13 cellular contexts compared by ENCODE assay signal in the genomic region with DNA sequence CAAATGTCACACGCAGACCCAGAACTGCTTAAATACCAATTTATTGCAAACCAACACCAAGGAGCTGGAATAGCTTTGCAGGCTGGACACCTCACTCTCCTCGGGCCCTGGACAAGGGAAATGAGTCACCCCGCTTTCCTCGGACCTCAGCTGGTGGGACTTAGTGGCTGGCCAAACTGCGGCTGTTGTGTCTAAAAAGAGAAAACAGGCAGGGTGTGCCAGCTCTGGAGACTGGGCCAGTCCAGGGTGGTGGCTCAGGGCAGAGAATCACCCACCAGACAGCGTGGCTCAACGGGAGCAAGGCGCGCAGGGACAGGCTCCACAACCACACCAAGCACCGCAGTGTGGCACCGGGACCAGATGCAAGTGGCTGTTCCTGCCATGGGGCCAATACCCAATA. TPM values are rescaled to one million over a fixed set of nuclear protein-coding genes. Genes with fewer than 3 reads are reported as not detected.
DNase-seq lines count a peak whose midpoint lies in the region; ATAC-seq and TF ChIP-seq lines count a peak whose summit lies in the region.
"Had no signal": no experiment of that assay in that cellular context is flagged by ENCODE, and none has a peak within 500 bp of the region (broad histone marks: within the 10 kb centered on the region; RNA-seq: fewer than 3 reads in every experiment).

No MANE protein-coding gene starts in this region.

- H3K36me3 ChIP-seq in H7 (replicated peaks; ENCODE audit: control insufficient read depth, insufficient read depth, low read length): peaks cover 7% of the 10 kb centered on the region
- peaks cover 2 to 12% of the 10 kb centered on the region in 2 donors for H3K36me3 ChIP-seq in ascending aorta
- H3K36me3 ChIP-seq in hepatocyte (replicated peaks; ENCODE audit: insufficient read depth, low read depth): no peaks in the 10 kb centered on the region

- peaks cover 60% of the 10 kb centered on the region for H3K36me3 Mint-ChIP-seq in stimulated activated effector memory CD8-positive, alpha-beta T cell treated with anti-CD3 and anti-CD28 coated beads, Interleukin-12 subunit alpha, Interleukin-12 subunit beta, amount 100 ng/mL, for 72 hours

- H3K9me3 ChIP-seq in ascending aorta (no peaks in the 10 kb centered on the region), hepatocyte (ENCODE audit: low read depth) (no peaks in the 10 kb centered on the region)

- H3K27me3 ChIP-seq in H7 (ENCODE audit: control insufficient read depth, insufficient read depth, low read length) (no peaks in the 10 kb centered on the region), ascending aorta (no peaks in the 10 kb centered on the region), hepatocyte (no peaks in the 10 kb centered on the region)

- no peak overlapping the region for H3K4me3 Mint-ChIP-seq in stimulated activated effector memory CD8-positive, alpha-beta T cell treated with anti-CD3 and anti-CD28 coated beads, Interleukin-12 subunit alpha, Interleukin-12 subunit beta, amount 100 ng/mL, for 72 hours

- no peaks in the 10 kb centered on the region for H3K9me2 ChIP-seq in hepatocyte (replicated peaks; ENCODE audit: insufficient read depth)

- 95% methylated on average over 11 of the region's 11 CpGs for WGBS in hepatocyte (ENCODE audit: low lambda C conversion rate, missing lambda C conversion rate)

- no peak overlapping the region for H3K4me2 ChIP-seq in hepatocyte
- H3K4me2 ChIP-seq: KMS-11 had no signal

- intact Hi-C loops in ascending aorta (cut with DNase I) (loop anchor here (2.0 to 5.0 kb wide), 2 partner anchors 94 to 123 kb away; no protein-coding TSS in a partner anchor), cardiac septum (cut with DNase I) (no loop called here)

- peak; percentile 7 for DNase-seq in H7
- DNase-seq in ascending aorta (ENCODE audit: low spot score in 2 of 2): peak; percentile 63 to 81
- peak; percentile 66 for DNase-seq in cardiac septum (ENCODE audit: low spot score)
- DNase-seq in stimulated activated effector memory CD8-positive, alpha-beta T cell treated with anti-CD3 and anti-CD28 coated beads, Interleukin-12 subunit alpha, Interleukin-12 subunit beta, amount 100 ng/mL, for 72 hours (ENCODE audit: low spot score in 2 of 2): peak in 1 of 2 donors; percentile 40
- no peak for DNase-seq in KBM-7
- DNase-seq in hepatocyte (ENCODE audit: low spot score): no peak
- DNase-seq: NCI-H774; small intestine; stimulated activated naive CD4-positive, alpha-beta T cell treated with Interleukin-2 at 50 U/mL for 16 hours; T1000 had no signal

- in situ Hi-C loops in KBM-7 (cut with MboI; ENCODE audit: low pct_unique_long_range_greater_than_20kb, low sequenced_read_pairs): no loop called here

- no peak for ATAC-seq in stimulated activated effector memory CD8-positive, alpha-beta T cell treated with anti-CD3 and anti-CD28 coated beads, Interleukin-12 subunit alpha, Interleukin-12 subunit beta, amount 100 ng/mL, for 72 hours
- ATAC-seq in GM19467 (IDR thresholded peaks at IDR 0.05; ENCODE audit: unreplicated experiment): no peak
- no peak for ATAC-seq in GM18498 (IDR thresholded peaks at IDR 0.05; ENCODE audit: unreplicated experiment)

- no peaks in the 10 kb centered on the region for H4K20me1 ChIP-seq in hepatocyte (ENCODE audit: insufficient read depth, poor library complexity, severe bottlenecking)

- no peak overlapping the region for H3K4me3 ChIP-seq in H7 (ENCODE audit: insufficient read depth, low read depth, low read length)
- H3K4me3 ChIP-seq in ascending aorta: no peak overlapping the region
- H3K4me3 ChIP-seq in hepatocyte: no peak overlapping the region

- H3K4me1 Mint-ChIP-seq in stimulated activated effector memory CD8-positive, alpha-beta T cell treated with anti-CD3 and anti-CD28 coated beads, Interleukin-12 subunit alpha, Interleukin-12 subunit beta, amount 100 ng/mL, for 72 hours: peaks cover 21% of the 10 kb centered on the region

- peak overlapping the region; percentile 76 to 88 for H3K27ac ChIP-seq in ascending aorta
- no peak overlapping the region for H3K27ac ChIP-seq in hepatocyte
- H3K27ac ChIP-seq: KMS-11 had no signal

- TF ChIP-seq CTCF in ascending aorta (IDR thresholded peaks at IDR 0.05): no peak
- TF ChIP-seq CTCF in hepatocyte (IDR thresholded peaks at IDR 0.05; ENCODE audit: poor library complexity): no peak

- H3K9me3 Mint-ChIP-seq in stimulated activated effector memory CD8-positive, alpha-beta T cell treated with anti-CD3 and anti-CD28 coated beads, Interleukin-12 subunit alpha, Interleukin-12 subunit beta, amount 100 ng/mL, for 72 hours: no peaks in the 10 kb centered on the region

- peaks cover 24 to 42% of the 10 kb centered on the region in 2 donors for H3K4me1 ChIP-seq in ascending aorta
- H3K4me1 ChIP-seq in hepatocyte (ENCODE audit: insufficient read depth): no peaks in the 10 kb centered on the region

- peak overlapping the region; percentile 63 for H3K27ac Mint-ChIP-seq in stimulated activated effector memory CD8-positive, alpha-beta T cell treated with anti-CD3 and anti-CD28 coated beads, Interleukin-12 subunit alpha, Interleukin-12 subunit beta, amount 100 ng/mL, for 72 hours

- H2AFZ ChIP-seq in hepatocyte: no peak overlapping the region

- no peaks in the 10 kb centered on the region for H3K79me2 ChIP-seq in hepatocyte

RNA-seq across cellular contexts. Expression of gene CAMK2B, which starts 58.2 kb away (rescaled TPM):
- total RNA-seq in H7 (2014; rRNA removed; shearing (Covaris generic)): 0.31 TPM in 1 of 2 replicates, not detected in the other
- total RNA-seq in ascending aorta: 3.2 TPM
- total RNA-seq in cardiac septum: 149 TPM
- total RNA-seq in hepatocyte: 0.37 TPM in 1 of 2 replicates, not detected in the other
- polyA plus RNA-seq in hepatocyte: 1.7 TPM in 1 of 2 replicates, not detected in the other

Comparison
In these comparisons a context has a peak if more than half of its experiments do, and no peak if none do; other contexts are left out.
1. DNase-seq: peak in H7 (single experiment), ascending aorta (2 of 2) and cardiac septum (single experiment); none in KBM-7 (single experiment) and hepatocyte (single experiment).
2. RNA of gene CAMK2B, which starts 58.2 kb away (total RNA-seq): 149 TPM in cardiac septum (single experiment); 3.2 TPM in ascending aorta (single experiment), 0.37 TPM in hepatocyte and 0.31 TPM in H7; every median in the first group is over 10 times any median in the second.